In genomic region chr16:28923652-28924398, GRCh38 we compare ENCODE assay signal across 8 cellular contexts. TPM values are rescaled to one million over a fixed set of nuclear protein-coding genes. Genes with fewer than 3 reads are reported as not detected.
DNase-seq lines count a peak whose midpoint lies in the region; ATAC-seq and TF ChIP-seq lines count a peak whose summit lies in the region.

No MANE protein-coding gene starts in this region.

- no peak for TF ChIP-seq CTCF in GM12865 (IDR thresholded peaks at IDR 0.05; ENCODE audit: insufficient read depth, low read depth, low read length, missing control alignments)
- TF ChIP-seq CTCF in lower lobe of right lung (IDR thresholded peaks at IDR 0.05), result no peak

- H3K36me3 Mint-ChIP-seq in activated T-helper 17 cell treated with anti-CD3 and anti-CD28 coated beads, Interleukin-2, amount 50 U/mL, for 72 hours (ENCODE audit: low read depth), result peaks cover 41% of the 10 kb centered on the region

- no peaks in the 10 kb centered on the region for H3K9me3 ChIP-seq in lower lobe of right lung

- peak overlapping the region; percentile 71 for H3K27ac Mint-ChIP-seq in activated T-helper 17 cell treated with anti-CD3 and anti-CD28 coated beads, Interleukin-2, amount 50 U/mL, for 72 hours

- H3K4me1 ChIP-seq in lower lobe of right lung, result peaks cover 12% of the 10 kb centered on the region

- peak; percentile 48 for ATAC-seq in GM19467 (IDR thresholded peaks at IDR 0.05; ENCODE audit: unreplicated experiment)
- peak; percentile 51 for ATAC-seq in HG03469 (IDR thresholded peaks at IDR 0.05; ENCODE audit: unreplicated experiment)
- ATAC-seq in activated T-helper 17 cell treated with anti-CD3 and anti-CD28 coated beads, Interleukin-2, amount 50 U/mL, for 72 hours (replicated peaks), result no peak
- ATAC-seq in lower lobe of right lung, result peak in 1 of 2 donors; percentile 0
- no peak for ATAC-seq in sciatic nerve

- H3K4me3 ChIP-seq in GM12865 (ENCODE audit: low read depth, low read length) (peak overlapping the region; percentile 85), lower lobe of right lung (peak overlapping the region; percentile 85)

- H3K9me3 Mint-ChIP-seq in activated T-helper 17 cell treated with anti-CD3 and anti-CD28 coated beads, Interleukin-2, amount 50 U/mL, for 72 hours, result no peaks in the 10 kb centered on the region

- H3K27me3 ChIP-seq in lower lobe of right lung (ENCODE audit: low read depth), result no peaks in the 10 kb centered on the region

- H3K4me1 Mint-ChIP-seq in activated T-helper 17 cell treated with anti-CD3 and anti-CD28 coated beads, Interleukin-2, amount 50 U/mL, for 72 hours, result peaks cover 14% of the 10 kb centered on the region

- H3K36me3 ChIP-seq in lower lobe of right lung, result peaks cover 13% of the 10 kb centered on the region

- peak overlapping the region; percentile 100 for H3K4me3 Mint-ChIP-seq in activated T-helper 17 cell treated with anti-CD3 and anti-CD28 coated beads, Interleukin-2, amount 50 U/mL, for 72 hours

- intact Hi-C loops in lower lobe of right lung (cut with DNase I) (no loop called here), sciatic nerve (cut with DNase I) (no loop called here)

- DNase-seq in GM12865 (ENCODE audit: low read depth) (peak; percentile 88), lower lobe of right lung (no peak), NCI-H1694 treated with DMSO at 0.1 percent for 48 hours (lab: John Stamatoyannopoulos, UW) (no peak), NCI-H774 (lab: John Stamatoyannopoulos, UW) (no peak), sciatic nerve (ENCODE audit: low spot score) (no peak)

- no peaks in the 10 kb centered on the region for H3K27me3 Mint-ChIP-seq in activated T-helper 17 cell treated with anti-CD3 and anti-CD28 coated beads, Interleukin-2, amount 50 U/mL, for 72 hours

- peak overlapping the region; percentile 99 for H3K27ac ChIP-seq in lower lobe of right lung

RNA-seq across cellular contexts. Expression of gene RABEP2, which starts 1.2 kb away (rescaled TPM):
- 10 to 100 TPM; 21.5 to 34.1 TPM for total RNA-seq in activated T-helper 17 cell treated with anti-CD3 and anti-CD28 coated beads, Interleukin-2, amount 50 U/mL, for 72 hours
- total RNA-seq in lower lobe of right lung, result 18.8 TPM
- 16.4 TPM for total RNA-seq in sciatic nerve

RNA-seq across cellular contexts. Expression of gene CD19, which starts 7.9 kb away (rescaled TPM):
- 1 to 10 TPM in 1 of 2 donors, not detected in 1; 2.1 TPM for total RNA-seq in activated T-helper 17 cell treated with anti-CD3 and anti-CD28 coated beads, Interleukin-2, amount 50 U/mL, for 72 hours
- total RNA-seq in lower lobe of right lung (0.21 TPM), sciatic nerve (1.4 TPM)

RNA-seq across cellular contexts. Expression of gene NFATC2IP, which starts 26.9 kb away (rescaled TPM):
- 100 to 1,000 TPM in 1 of 2 donors, 10 to 100 TPM in 1; 81.3 to 100 TPM for total RNA-seq in activated T-helper 17 cell treated with anti-CD3 and anti-CD28 coated beads, Interleukin-2, amount 50 U/mL, for 72 hours
- total RNA-seq in lower lobe of right lung (38.4 TPM), sciatic nerve (34.5 TPM)

RNA-seq across cellular contexts. Expression of gene ATP2A1, which starts 45.5 kb away (rescaled TPM):
- total RNA-seq in activated T-helper 17 cell treated with anti-CD3 and anti-CD28 coated beads, Interleukin-2, amount 50 U/mL, for 72 hours, result 1 to 10 TPM; 2.2 to 3.1 TPM
- total RNA-seq in lower lobe of right lung (0.38 TPM), sciatic nerve (0.89 TPM)

RNA-seq across cellular contexts. Expression of gene SPNS1, which starts 50.8 kb away (rescaled TPM):
- 10 to 100 TPM; 15.0 to 26.8 TPM for total RNA-seq in activated T-helper 17 cell treated with anti-CD3 and anti-CD28 coated beads, Interleukin-2, amount 50 U/mL, for 72 hours
- total RNA-seq in lower lobe of right lung (77.5 TPM), sciatic nerve (22.5 TPM)

Comparison
In these comparisons a context has a peak if more than half of its experiments do, and no peak if none do; other contexts are left out.
1. ATAC-seq: peak in GM19467 (single experiment) and HG03469 (single experiment); none in activated T-helper 17 cell treated with anti-CD3 and anti-CD28 coated beads, Interleukin-2, amount 50 U/mL, for 72 hours (single experiment) and sciatic nerve (single experiment).